ENCODE assay signal across 8 cellular contexts in the genomic region with DNA sequence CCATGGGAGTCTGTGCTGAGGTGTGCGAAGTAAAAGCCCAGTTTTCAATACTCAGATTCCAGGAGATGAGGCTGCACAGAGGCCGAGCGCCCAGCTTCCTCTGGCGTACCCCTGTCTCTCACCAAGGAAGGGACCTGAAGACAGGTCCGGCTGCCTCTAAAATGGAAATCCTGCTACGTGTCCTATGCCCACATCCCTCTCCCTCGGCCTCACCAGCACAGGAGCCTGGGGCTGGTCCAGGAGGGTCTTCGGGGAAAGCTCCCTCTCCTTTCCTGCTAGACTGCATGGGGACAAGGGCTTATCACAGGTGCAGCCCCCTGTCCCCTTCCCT. TPM values are rescaled to one million over a fixed set of nuclear protein-coding genes. Genes with fewer than 3 reads are reported as not detected.
A peak's percentile ranks its signal among the peaks of the same experiment; 100 is the strongest.
DNase-seq lines count a peak whose midpoint lies in the region; ATAC-seq and TF ChIP-seq lines count a peak whose summit lies in the region.

No MANE protein-coding gene starts in this region.

- no peaks in the 10 kb centered on the region for H3K9me3 ChIP-seq in SJSA1 (replicated peaks)
- no peaks in the 10 kb centered on the region for H3K9me3 ChIP-seq in smooth muscle cell (replicated peaks; ENCODE audit: low read depth)

- DNase-seq in H7 (no peak), SJSA1 (ENCODE audit: low read depth in 1 of 2, low spot score in 2 of 2) (no peak), foreskin keratinocyte (no peak), smooth muscle cell (lab: John Stamatoyannopoulos, UW; ENCODE audit: unreplicated experiment) (no peak), NCI-H1694 (lab: John Stamatoyannopoulos, UW) (no peak), SIG-M5 (lab: John Stamatoyannopoulos, UW) (no peak), middle frontal gyrus (ENCODE audit: extremely low spot score, low spot score) (no peak)
- DNase-seq in stimulated activated CD4-positive, alpha-beta T cell treated with anti-CD3 and anti-CD28 coated beads, Interleukin-4, amount 100 ng/mL, for 4 hours: no peak

- H4K20me1 ChIP-seq in smooth muscle cell (ENCODE audit: low read depth): no peaks in the 10 kb centered on the region

- H3K27me3 ChIP-seq in H7 (ENCODE audit: control insufficient read depth, insufficient read depth, low read length) (peaks cover 9% of the 10 kb centered on the region), SJSA1 (replicated peaks) (no peaks in the 10 kb centered on the region), foreskin keratinocyte (no peaks in the 10 kb centered on the region), smooth muscle cell (ENCODE audit: low read depth) (no peaks in the 10 kb centered on the region)

- H3K36me3 ChIP-seq in H7 (replicated peaks; ENCODE audit: control insufficient read depth, insufficient read depth, low read length): peaks cover 8% of the 10 kb centered on the region
- H3K36me3 ChIP-seq in SJSA1: peaks cover 21% of the 10 kb centered on the region
- no peaks in the 10 kb centered on the region for H3K36me3 ChIP-seq in smooth muscle cell (ENCODE audit: low read depth)

- TF ChIP-seq CTCF in foreskin keratinocyte (conservative IDR thresholded peaks at IDR 0.05) (no peak), smooth muscle cell (IDR thresholded peaks at IDR 0.05; ENCODE audit: borderline replicate concordance, insufficient read depth, poor library complexity, severe bottlenecking) (no peak)

- H3K4me2 ChIP-seq in smooth muscle cell: peak overlapping the region; percentile 99

- H3K79me2 ChIP-seq in smooth muscle cell (ENCODE audit: low read depth): peaks cover 11% of the 10 kb centered on the region

- H3K4me3 ChIP-seq in H7 (ENCODE audit: insufficient read depth, low read depth, low read length) (peak overlapping the region; percentile 94), SJSA1 (peak overlapping the region; percentile 72), smooth muscle cell (peak overlapping the region; percentile 98)

- no peak for ATAC-seq in foreskin keratinocyte

- peak overlapping the region; percentile 90 for H2AFZ ChIP-seq in smooth muscle cell (ENCODE audit: low read depth)

- H3K27ac ChIP-seq in SJSA1 (peak overlapping the region; percentile 38; the same call in 1 of the 2 replicates), foreskin keratinocyte (peak overlapping the region; percentile 55), smooth muscle cell (ENCODE audit: low read depth) (peak overlapping the region; percentile 73)

- peaks cover 3% of the 10 kb centered on the region for H3F3A ChIP-seq in smooth muscle cell (ENCODE audit: low read depth)

- 13% methylated on average over 8 of the region's 8 CpGs for WGBS in smooth muscle cell (ENCODE audit: low lambda C conversion rate)

- peak overlapping the region; percentile 97 for H3K9ac ChIP-seq in smooth muscle cell (ENCODE audit: low read depth)

- H3K4me1 ChIP-seq in SJSA1 (replicated peaks) (peaks cover 17% of the 10 kb centered on the region), foreskin keratinocyte (no peaks in the 10 kb centered on the region), smooth muscle cell (ENCODE audit: low read depth) (peaks cover 10% of the 10 kb centered on the region)

RNA-seq across cellular contexts. Expression of a gene that starts 0.4 kb away (rescaled TPM):
- total RNA-seq in H7 (2014; rRNA removed; shearing (Covaris generic)): 109 and 172 TPM in 2 replicates
- 93.4 and 101 TPM in 2 replicates for total RNA-seq in SJSA1 (2014; rRNA removed; shearing (Covaris generic))
- total RNA-seq in foreskin keratinocyte (73.6 and 77.5 TPM in 2 replicates), smooth muscle cell (72.8 and 83.4 TPM in 2 replicates)
- polyA plus RNA-seq in foreskin keratinocyte (105 and 111 TPM in 2 replicates), smooth muscle cell (169 and 178 TPM in 2 replicates)

RNA-seq across cellular contexts. Expression of a gene that starts 5.6 kb away (rescaled TPM):
- 38.9 and 45.7 TPM in 2 replicates for total RNA-seq in H7 (2014; rRNA removed; shearing (Covaris generic))
- 18.7 and 49.2 TPM in 2 replicates for total RNA-seq in SJSA1 (2014; rRNA removed; shearing (Covaris generic))
- total RNA-seq in foreskin keratinocyte (21.2 and 22.8 TPM in 2 replicates), smooth muscle cell (5.2 and 7.6 TPM in 2 replicates)
- polyA plus RNA-seq in foreskin keratinocyte (32.8 and 34.0 TPM in 2 replicates), smooth muscle cell (18.7 and 31.1 TPM in 2 replicates)

RNA-seq across cellular contexts. Expression of a gene that starts 26.2 kb away (rescaled TPM):
- total RNA-seq in H7 (2014; rRNA removed; shearing (Covaris generic)): 292 and 326 TPM in 2 replicates
- total RNA-seq in SJSA1 (2014; rRNA removed; shearing (Covaris generic)): 161 and 212 TPM in 2 replicates
- total RNA-seq in foreskin keratinocyte (273 and 306 TPM in 2 replicates), smooth muscle cell (209 and 237 TPM in 2 replicates)
- polyA plus RNA-seq in foreskin keratinocyte (384 and 386 TPM in 2 replicates), smooth muscle cell (615 and 698 TPM in 2 replicates)

RNA-seq across cellular contexts. Expression of a gene that starts 31.4 kb away (rescaled TPM):
- 216 and 224 TPM in 2 replicates for total RNA-seq in H7 (2014; rRNA removed; shearing (Covaris generic))
- 307 and 334 TPM in 2 replicates for total RNA-seq in SJSA1 (2014; rRNA removed; shearing (Covaris generic))
- total RNA-seq in foreskin keratinocyte: 424 and 441 TPM in 2 replicates
- 603 and 671 TPM in 2 replicates for polyA plus RNA-seq in foreskin keratinocyte
- total RNA-seq in smooth muscle cell: 165 and 205 TPM in 2 replicates
- 460 and 465 TPM in 2 replicates for polyA plus RNA-seq in smooth muscle cell

RNA-seq across cellular contexts. Expression of a gene that starts 41.0 kb away (rescaled TPM):
- total RNA-seq in H7 (2014; rRNA removed; shearing (Covaris generic)): 1.7 TPM in 2 replicates
- 2.0 and 2.3 TPM in 2 replicates for total RNA-seq in SJSA1 (2014; rRNA removed; shearing (Covaris generic))
- 0.82 and 1.1 TPM in 2 replicates for total RNA-seq in foreskin keratinocyte
- polyA plus RNA-seq in foreskin keratinocyte: 0.82 and 1.0 TPM in 2 replicates
- 0.13 TPM in 1 of 2 replicates, not detected in the other for total RNA-seq in smooth muscle cell
- polyA plus RNA-seq in smooth muscle cell: 0.29 and 0.63 TPM in 2 replicates
